ENCODE assay signal across 1 cellular context in genomic region chr1:6347641-6348487, GRCh38.
TF ChIP-seq lines count a peak whose summit lies in the region.

No MANE protein-coding gene starts in this region.

TF ChIP-seq in K562, 482 proteins besides CTCF, POLR2A, EP300 and RAD21 (continued from another document and continues in another):
- peak; percentile 24; the same call in 1 of the 2 replicates for TF ChIP-seq RB1 (IDR thresholded peaks at IDR 0.05; ENCODE audit: low read depth)
- no peak for TF ChIP-seq SMARCA4 (IDR thresholded peaks at IDR 0.05)
- no peak for TF ChIP-seq ZNF282 (CRISPR knock-in tag; IDR thresholded peaks at IDR 0.05)
- TF ChIP-seq FOXP1 (CRISPR knock-in tag; IDR thresholded peaks at IDR 0.05), result no peak
- TF ChIP-seq TCF3 (CRISPR knock-in tag; IDR thresholded peaks at IDR 0.05), result no peak
- 0 out of 2 replicates have a peak, but pooled peaks have one; percentile 19 for TF ChIP-seq KLF16 (IDR thresholded peaks at IDR 0.05)
- no peak for TF ChIP-seq SREBF2 (CRISPR knock-in tag; IDR thresholded peaks at IDR 0.05)
- no peak for TF ChIP-seq ZNF766 (CRISPR knock-in tag; conservative IDR thresholded peaks at IDR 0.05)
- no peak for TF ChIP-seq ZNF518B (CRISPR knock-in tag; IDR thresholded peaks at IDR 0.05)
- TF ChIP-seq VEZF1 (CRISPR knock-in tag; IDR thresholded peaks at IDR 0.05), result peak; percentile 33; the same call in 1 of the 2 replicates
- TF ChIP-seq HEY1 (CRISPR knock-in tag; IDR thresholded peaks at IDR 0.05; ENCODE audit: borderline replicate concordance), result no peak
- TF ChIP-seq DLX4 (CRISPR knock-in tag; IDR thresholded peaks at IDR 0.05), result no peak
- TF ChIP-seq ZNF695 (CRISPR knock-in tag; IDR thresholded peaks at IDR 0.05), result no peak
- no peak for TF ChIP-seq AFF1 (IDR thresholded peaks at IDR 0.05; ENCODE audit: low read depth in 1 of 2, partially characterized antibody in 2 of 2)
- no peak for TF ChIP-seq NR2F6 (CRISPR knock-in tag; IDR thresholded peaks at IDR 0.05)
- no peak for TF ChIP-seq PKNOX1 (IDR thresholded peaks at IDR 0.05)
- TF ChIP-seq POLR2AphosphoS2 (IDR thresholded peaks at IDR 0.05; ENCODE audit: low read length), result no peak
- TF ChIP-seq KAT8 (IDR thresholded peaks at IDR 0.05; ENCODE audit: low read depth), result no peak
- TF ChIP-seq E2F4 (CRISPR knock-in tag; IDR thresholded peaks at IDR 0.05; ENCODE audit: low read depth), result peak; percentile 50; the same call in 1 of the 2 replicates
- no peak for TF ChIP-seq NCOA1 (IDR thresholded peaks at IDR 0.05; ENCODE audit: low read depth)
- 0 out of 4 replicates have a peak, but pooled peaks have one; percentile 39 to 63 for TF ChIP-seq MAZ (CRISPR knock-in tag; conservative IDR thresholded peaks at IDR 0.05 in 1 of 2, IDR thresholded peaks at IDR 0.05 in 1 of 2)
- TF ChIP-seq PHF20 (IDR thresholded peaks at IDR 0.05; ENCODE audit: partially characterized antibody), result peak; percentile 26
- TF ChIP-seq MNT (conservative IDR thresholded peaks at IDR 0.05), result no peak
- no peak for TF ChIP-seq ZNF785 (CRISPR knock-in tag; IDR thresholded peaks at IDR 0.05)
- no peak for TF ChIP-seq SRSF1 (IDR thresholded peaks at IDR 0.05; ENCODE audit: low read depth, low read length)
- no peak for TF ChIP-seq ZNF586 (CRISPR knock-in tag; conservative IDR thresholded peaks at IDR 0.05)
- no peak for TF ChIP-seq HSF4 (CRISPR knock-in tag; IDR thresholded peaks at IDR 0.05; ENCODE audit: borderline replicate concordance)
- TF ChIP-seq SMAD1 (IDR thresholded peaks at IDR 0.05; ENCODE audit: low read depth, low read length, partially characterized antibody), result no peak
- no peak for TF ChIP-seq ELF1 (tag; IDR thresholded peaks at IDR 0.05)
- TF ChIP-seq NKRF (IDR thresholded peaks at IDR 0.05; ENCODE audit: borderline replicate concordance), result no peak
- peak; percentile 99 for TF ChIP-seq HDGF (IDR thresholded peaks at IDR 0.05)
- TF ChIP-seq NBN (IDR thresholded peaks at IDR 0.05; ENCODE audit: low read depth), result no peak
- no peak for TF ChIP-seq TAF7 (tag; IDR thresholded peaks at IDR 0.05)
- TF ChIP-seq ZNF263 (CRISPR knock-in tag; IDR thresholded peaks at IDR 0.05; ENCODE audit: borderline replicate concordance), result no peak
- TF ChIP-seq RERE (CRISPR knock-in tag; IDR thresholded peaks at IDR 0.05; ENCODE audit: borderline replicate concordance), result no peak
- TF ChIP-seq E2F5 (CRISPR knock-in tag; IDR thresholded peaks at IDR 0.05), result no peak
- no peak for TF ChIP-seq JUNB (CRISPR knock-in tag; conservative IDR thresholded peaks at IDR 0.05)
